1 cellular context compared by ENCODE assay signal in genomic region chr16:19179890-19180490, GRCh38.
TF ChIP-seq lines count a peak whose summit lies in the region.

No MANE protein-coding gene starts in this region.

TF ChIP-seq in K562, 482 proteins besides CTCF, POLR2A, EP300 and RAD21 (continued from another document):
- TF ChIP-seq PKNOX1 (IDR thresholded peaks at IDR 0.05) (peak; percentile 96), MAZ (CRISPR knock-in tag; conservative IDR thresholded peaks at IDR 0.05 in 1 of 2, IDR thresholded peaks at IDR 0.05 in 1 of 2) (0 out of 4 replicates have a peak, but pooled peaks of 1 of the 2 experiments have one; percentile 22), SRF (CRISPR knock-in tag; IDR thresholded peaks at IDR 0.05) (0 out of 4 replicates have a peak, but pooled peaks of 1 of the 2 experiments have one; percentile 39), CEBPB (tag; IDR thresholded peaks at IDR 0.05) (peak; percentile 84), MEIS2 (IDR thresholded peaks at IDR 0.05; ENCODE audit: partially characterized antibody) (peak; percentile 90)
